In genomic region chr1:199170711-199171110, GRCh38 we compare ENCODE assay signal across 27 cellular contexts.
"Had no signal": no experiment of that assay in that cellular context is flagged by ENCODE, and none has a peak within 500 bp of the region (broad histone marks: within the 10 kb centered on the region; RNA-seq: fewer than 3 reads in every experiment).

No MANE protein-coding gene starts in this region.

- H3K4me2 ChIP-seq: neural progenitor cell had no signal

- H3K4me3 Mint-ChIP-seq: activated B cell treated with CpG ODN at 0.5 μM for 24 hours; activated CD8-positive, alpha-beta memory T cell treated with anti-CD3 and anti-CD28 coated beads, Interleukin-2, amount 10 ng/mL, durations not matched to agents 7 days and 5 days; activated CD8-positive, alpha-beta T cell treated with anti-CD3 and anti-CD28 coated beads, Interleukin-2, amount 10 ng/mL, durations not matched to agents 7 days and 5 days; activated naive CD8-positive, alpha-beta T cell; brain; dendritic cell treated with granulocyte-macrophage colony-stimulating factor and Interleukin-4, amounts not matched to agents 40 ng/mL and 50 ng/mL, for 4 days; endodermal cell; naive thymus-derived CD4-positive, alpha-beta T cell; neural progenitor cell; stimulated activated naive B cell treated with anti-CD40 and anti-IgM and Interleukin-4, amounts not matched to agents 10 μg/mL and 1 μg/mL and 100 μg/mL, for 72 hours; T-cell; T-helper 2 cell treated with Interferon-gamma antibody and Interleukin-4, amounts not matched to agents 5 μg/mL and 100 μg/mL, for 36 hours had no signal

- H3K27me3 ChIP-seq: esophagus squamous epithelium, neural progenitor cell, right atrium auricular region, stomach, thyroid gland, upper lobe of right lung had no signal

- H3K27ac ChIP-seq: esophagus squamous epithelium, neural progenitor cell, right atrium auricular region, stomach, thyroid gland, upper lobe of right lung had no signal

- H3K27me3 Mint-ChIP-seq: activated naive CD8-positive, alpha-beta T cell; brain had no signal

- DNase-seq: activated B cell treated with CpG ODN at 0.5 μM for 24 hours; activated CD8-positive, alpha-beta memory T cell treated with anti-CD3 and anti-CD28 coated beads, Interleukin-2, amount 10 ng/mL, durations not matched to agents 7 days and 5 days; activated CD8-positive, alpha-beta T cell treated with anti-CD3 and anti-CD28 coated beads, Interleukin-2, amount 10 ng/mL, durations not matched to agents 7 days and 5 days; activated naive CD4-positive, alpha-beta T cell; activated T-cell treated with anti-CD3 and anti-CD28 coated beads, Interleukin-2, amount 50 U/mL, for 48 hours; anterior cingulate cortex; caudate nucleus; endodermal cell; esophagus squamous epithelium; islet precursor cell; left cardiac atrium; left ventricle myocardium superior; midbrain; naive thymus-derived CD4-positive, alpha-beta T cell; stimulated activated CD4-positive, alpha-beta T cell treated with anti-CD3 and anti-CD28 coated beads, Interleukin-15, amount 100 ng/mL, for 24 hours; stimulated activated CD4-positive, alpha-beta T cell treated with anti-CD3 and anti-CD28 coated beads, Interleukin-2, amount 100 ng/mL, for 24 hours; stimulated activated naive B cell treated with anti-CD40 and anti-IgM and Interleukin-4, amounts not matched to agents 10 μg/mL and 1 μg/mL and 100 μg/mL, for 72 hours; stomach; T-cell; thyroid gland; upper lobe of right lung had no signal

- H3K4me1 ChIP-seq: esophagus squamous epithelium, neural progenitor cell, right atrium auricular region, stomach, thyroid gland, upper lobe of right lung had no signal

- ATAC-seq: activated CD8-positive, alpha-beta memory T cell treated with anti-CD3 and anti-CD28 coated beads, Interleukin-2, amount 10 ng/mL, durations not matched to agents 7 days and 5 days; activated CD8-positive, alpha-beta T cell treated with anti-CD3 and anti-CD28 coated beads, Interleukin-2, amount 10 ng/mL, durations not matched to agents 7 days and 5 days; left cardiac atrium; left ventricle myocardium superior; naive thymus-derived CD4-positive, alpha-beta T cell; stimulated activated naive B cell treated with anti-CD40 and anti-IgM and Interleukin-4, amounts not matched to agents 10 μg/mL and 1 μg/mL and 100 μg/mL, for 72 hours; T-cell; upper lobe of right lung had no signal

- H2AFZ ChIP-seq: neural progenitor cell had no signal

- H3K36me3 Mint-ChIP-seq: activated naive CD8-positive, alpha-beta T cell; brain; neural progenitor cell; stimulated activated naive B cell treated with anti-CD40 and anti-IgM and Interleukin-4, amounts not matched to agents 10 μg/mL and 1 μg/mL and 100 μg/mL, for 72 hours; T-cell had no signal

- H3K9ac ChIP-seq: neural progenitor cell had no signal

- H3K4me1 Mint-ChIP-seq: brain, neural progenitor cell had no signal

- H3K4me3 ChIP-seq: esophagus squamous epithelium, neural progenitor cell, right atrium auricular region, stomach, thyroid gland, upper lobe of right lung had no signal

- H3K9me3 ChIP-seq: esophagus squamous epithelium, right atrium auricular region, stomach, thyroid gland, upper lobe of right lung had no signal

- H3K36me3 ChIP-seq: esophagus squamous epithelium, neural progenitor cell, right atrium auricular region, stomach, thyroid gland, upper lobe of right lung had no signal

- H3K27ac Mint-ChIP-seq: activated B cell treated with CpG ODN at 0.5 μM for 24 hours; activated CD8-positive, alpha-beta memory T cell treated with anti-CD3 and anti-CD28 coated beads, Interleukin-2, amount 10 ng/mL, durations not matched to agents 7 days and 5 days; activated CD8-positive, alpha-beta T cell treated with anti-CD3 and anti-CD28 coated beads, Interleukin-2, amount 10 ng/mL, durations not matched to agents 7 days and 5 days; brain; dendritic cell treated with granulocyte-macrophage colony-stimulating factor and Interleukin-4, amounts not matched to agents 40 ng/mL and 50 ng/mL, for 4 days; endodermal cell; naive thymus-derived CD4-positive, alpha-beta T cell; neural progenitor cell; stimulated activated naive B cell treated with anti-CD40 and anti-IgM and Interleukin-4, amounts not matched to agents 10 μg/mL and 1 μg/mL and 100 μg/mL, for 72 hours; T-helper 2 cell treated with Interferon-gamma antibody and Interleukin-4, amounts not matched to agents 5 μg/mL and 100 μg/mL, for 36 hours had no signal
